26 cellular contexts compared by ENCODE assay signal in genomic region chr10:107687702-107688101, GRCh38.
A peak's percentile ranks its signal among the peaks of the same experiment; 100 is the strongest.
DNase-seq lines count a peak whose midpoint lies in the region; ATAC-seq and TF ChIP-seq lines count a peak whose summit lies in the region.
"Had no signal": no experiment of that assay in that cellular context is flagged by ENCODE, and none has a peak within 500 bp of the region (broad histone marks: within the 10 kb centered on the region; RNA-seq: fewer than 3 reads in every experiment).

No MANE protein-coding gene starts in this region.

- H3K9ac ChIP-seq in mammary epithelial cell (ENCODE audit: insufficient read depth, low read length) = no peak overlapping the region

- H3K4me1 Mint-ChIP-seq in naive thymus-derived CD4-positive, alpha-beta T cell = no peaks in the 10 kb centered on the region
- H3K4me1 Mint-ChIP-seq: activated CD4-positive, alpha-beta T cell treated with anti-CD3 and anti-CD28 coated beads, Interleukin-2, amount 10 ng/mL, durations not matched to agents 24 days and 14 days; activated naive CD4-positive, alpha-beta T cell treated with anti-CD3 and anti-CD28 coated beads, Interleukin-2, amount 50 U/mL, for 24 hours; stimulated activated effector memory CD8-positive, alpha-beta T cell treated with anti-CD3 and anti-CD28 coated beads, Interleukin-12 subunit alpha, Interleukin-12 subunit beta, amount 100 ng/mL, for 72 hours had no signal

- H3K4me3 Mint-ChIP-seq in naive thymus-derived CD4-positive, alpha-beta T cell = no peak overlapping the region
- H3K4me3 Mint-ChIP-seq: activated CD4-positive, alpha-beta T cell treated with anti-CD3 and anti-CD28 coated beads, Interleukin-2, amount 10 ng/mL, durations not matched to agents 24 days and 14 days; activated naive CD4-positive, alpha-beta T cell treated with anti-CD3 and anti-CD28 coated beads, Interleukin-2, amount 50 U/mL, for 24 hours; activated T-helper 1 cell treated with anti-CD3 and anti-CD28 coated beads, Interleukin-12 subunit alpha, Interleukin-12 subunit beta, Interleukin-2, Interleukin-4 antibody, amounts not matched to agents 30 ng/mL and 10 ng/mL and 1 ng/mL, durations not matched to agents 14 hours and 24 hours and 36 hours; CD4-positive, alpha-beta T cell; stimulated activated effector memory CD8-positive, alpha-beta T cell treated with anti-CD3 and anti-CD28 coated beads, Interleukin-12 subunit alpha, Interleukin-12 subunit beta, amount 100 ng/mL, for 72 hours had no signal

- intact Hi-C loops in mammary epithelial cell (cut with micrococcal nuclease) = no loop called here
- intact Hi-C loops in naive thymus-derived CD4-positive, alpha-beta T cell (cut with micrococcal nuclease) = no loop called here

- no peaks in the 10 kb centered on the region for H3K36me3 ChIP-seq in mammary epithelial cell (ENCODE audit: insufficient read depth, low read length)
- no peaks in the 10 kb centered on the region for H3K36me3 ChIP-seq in naive thymus-derived CD4-positive, alpha-beta T cell (ENCODE audit: control insufficient read depth in 2 of 3, insufficient read depth in 3 of 3, low read length in 3 of 3)
- H3K36me3 ChIP-seq: suprapubic skin had no signal

- peak; percentile 51 for ATAC-seq in naive thymus-derived CD4-positive, alpha-beta T cell
- ATAC-seq: HCT116; psoas muscle; stimulated activated effector memory CD8-positive, alpha-beta T cell treated with anti-CD3 and anti-CD28 coated beads, Interleukin-12 subunit alpha, Interleukin-12 subunit beta, amount 100 ng/mL, for 72 hours had no signal

- H3K27ac ChIP-seq in mammary epithelial cell (ENCODE audit: insufficient read depth, low read depth, low read length) = no peak overlapping the region
- H3K27ac ChIP-seq in naive thymus-derived CD4-positive, alpha-beta T cell (ENCODE audit: low read depth, low read length) = no peak overlapping the region
- H3K27ac ChIP-seq: hepatocyte, psoas muscle, skin epidermis, suprapubic skin had no signal

- peaks cover 0 to 28% (median 3%) of the 10 kb centered on the region in 11 donors for H3K9me3 Mint-ChIP-seq in naive thymus-derived CD4-positive, alpha-beta T cell
- H3K9me3 Mint-ChIP-seq: activated CD4-positive, alpha-beta T cell treated with anti-CD3 and anti-CD28 coated beads, Interleukin-2, amount 10 ng/mL, durations not matched to agents 24 days and 14 days had no signal

- no peaks in the 10 kb centered on the region for H3K36me3 Mint-ChIP-seq in naive thymus-derived CD4-positive, alpha-beta T cell
- H3K36me3 Mint-ChIP-seq: activated naive CD4-positive, alpha-beta T cell treated with anti-CD3 and anti-CD28 coated beads, Interleukin-2, amount 50 U/mL, for 24 hours; stimulated activated effector memory CD8-positive, alpha-beta T cell treated with anti-CD3 and anti-CD28 coated beads, Interleukin-12 subunit alpha, Interleukin-12 subunit beta, amount 100 ng/mL, for 72 hours had no signal

- no peak for TF ChIP-seq CTCF in mammary epithelial cell (conservative IDR thresholded peaks at IDR 0.05 in 1 of 2, IDR thresholded peaks at IDR 0.05 in 1 of 2; ENCODE audit: extremely low read depth in 1 of 2, insufficient read depth in 1 of 2, low read depth in 1 of 2, low read length in 2 of 2)

- POLR2A ChIA-PET in naive thymus-derived CD4-positive, alpha-beta T cell (lab: Charles Lee) = no interaction called here

- peak overlapping the region; percentile 30 for H3K4me2 ChIP-seq in mammary epithelial cell (ENCODE audit: insufficient read depth, low read depth, low read length)
- H3K4me2 ChIP-seq: hepatocyte had no signal

- CTCF ChIA-PET in mammary epithelial cell (lab: Charles Lee; ENCODE audit: low non-redundant PET) = no interaction called here
- CTCF ChIA-PET in naive thymus-derived CD4-positive, alpha-beta T cell (lab: Charles Lee) = no interaction called here

- DNase-seq in GM03348 (ENCODE audit: low spot score) (peak; percentile 6), NOMO-1 (lab: John Stamatoyannopoulos, UW; ENCODE audit: unreplicated experiment in 2 of 2) (peak; percentile 68 to 92), mammary epithelial cell (peak; percentile 76), ecto neural progenitor cell (ENCODE audit: low spot score) (no peak), NCI-H2081 (lab: John Stamatoyannopoulos, UW) (no peak), Ammon's horn (ENCODE audit: low spot score) (no peak), NAMALWA (ENCODE audit: low spot score) (no peak)
- no peak for DNase-seq in naive thymus-derived CD4-positive, alpha-beta T cell
- DNase-seq: activated CD4-positive, alpha-beta T cell treated with anti-CD3 and anti-CD28 coated beads, Interleukin-2, amount 10 ng/mL, durations not matched to agents 24 days and 14 days; aorta; CD4-positive, alpha-beta T cell; central memory CD4-positive, alpha-beta T cell; foreskin melanocyte; GF-D8; NCI-H2171 treated with DMSO at 0.1 percent for 48 hours; NCI-H526 treated with DMSO at 0.1 percent for 48 hours; psoas muscle; SHP77; stimulated activated CD4-positive, alpha-beta T cell treated with anti-CD3 and anti-CD28 coated beads, Interleukin-1b, Interleukin-23, amount 100 ng/mL, for 48 hours had no signal

- dilution Hi-C loops in mammary epithelial cell (cut with HindIII; ENCODE audit: low sequenced_read_pairs) = no loop called here

- no peaks in the 10 kb centered on the region for H3K4me1 ChIP-seq in mammary epithelial cell (ENCODE audit: insufficient read depth, low read length)
- H3K4me1 ChIP-seq in naive thymus-derived CD4-positive, alpha-beta T cell (ENCODE audit: control insufficient read depth in 2 of 2, insufficient read depth in 2 of 2, low read length in 2 of 2) = no peaks in the 10 kb centered on the region
- H3K4me1 ChIP-seq: psoas muscle, suprapubic skin had no signal

- no peaks in the 10 kb centered on the region for H4K20me1 ChIP-seq in mammary epithelial cell (ENCODE audit: insufficient read depth, low read length)

- H2AFZ ChIP-seq in mammary epithelial cell (ENCODE audit: low read depth, low read length) = no peak overlapping the region
- H2AFZ ChIP-seq: hepatocyte had no signal

- H3K27ac Mint-ChIP-seq in naive thymus-derived CD4-positive, alpha-beta T cell = no peak overlapping the region
- H3K27ac Mint-ChIP-seq: activated CD4-positive, alpha-beta T cell treated with anti-CD3 and anti-CD28 coated beads, Interleukin-2, amount 10 ng/mL, durations not matched to agents 24 days and 14 days; activated naive CD4-positive, alpha-beta T cell treated with anti-CD3 and anti-CD28 coated beads, Interleukin-2, amount 50 U/mL, for 24 hours; activated T-helper 1 cell treated with anti-CD3 and anti-CD28 coated beads, Interleukin-12 subunit alpha, Interleukin-12 subunit beta, Interleukin-2, Interleukin-4 antibody, amounts not matched to agents 30 ng/mL and 10 ng/mL and 1 ng/mL, durations not matched to agents 14 hours and 24 hours and 36 hours; CD4-positive, alpha-beta T cell; stimulated activated effector memory CD8-positive, alpha-beta T cell treated with anti-CD3 and anti-CD28 coated beads, Interleukin-12 subunit alpha, Interleukin-12 subunit beta, amount 100 ng/mL, for 72 hours had no signal

- no peaks in the 10 kb centered on the region for H3K9me3 ChIP-seq in mammary epithelial cell (replicated peaks; ENCODE audit: insufficient read depth, low read length)
- H3K9me3 ChIP-seq in naive thymus-derived CD4-positive, alpha-beta T cell (ENCODE audit: control insufficient read depth in 2 of 3, low read length in 3 of 3) = no peaks in the 10 kb centered on the region
- H3K9me3 ChIP-seq: psoas muscle, suprapubic skin had no signal

- H3K27me3 Mint-ChIP-seq in naive thymus-derived CD4-positive, alpha-beta T cell = no peaks in the 10 kb centered on the region
- H3K27me3 Mint-ChIP-seq: activated CD4-positive, alpha-beta T cell treated with anti-CD3 and anti-CD28 coated beads, Interleukin-2, amount 10 ng/mL, durations not matched to agents 24 days and 14 days; activated naive CD4-positive, alpha-beta T cell treated with anti-CD3 and anti-CD28 coated beads, Interleukin-2, amount 50 U/mL, for 24 hours; CD4-positive, alpha-beta T cell had no signal

- WGBS in mammary epithelial cell (ENCODE audit: low coverage, missing lambda C conversion rate) = 95% methylated on average over 2 of the region's 2 CpGs

- no peak overlapping the region for H3K4me3 ChIP-seq in mammary epithelial cell (replicated peaks in 1 of 3; ENCODE audit: insufficient read depth in 1 of 3, low read depth in 2 of 3, low read length in 3 of 3)
- no peak overlapping the region for H3K4me3 ChIP-seq in naive thymus-derived CD4-positive, alpha-beta T cell (ENCODE audit: low read length)
- H3K4me3 ChIP-seq: hepatocyte, psoas muscle, skin epidermis, suprapubic skin had no signal

- H3K27me3 ChIP-seq in mammary epithelial cell (ENCODE audit: insufficient read depth, low read length) = no peaks in the 10 kb centered on the region
- H3K27me3 ChIP-seq in naive thymus-derived CD4-positive, alpha-beta T cell (ENCODE audit: control insufficient read depth in 2 of 2, insufficient read depth in 2 of 2, low read length in 2 of 2) = no peaks in the 10 kb centered on the region
- H3K27me3 ChIP-seq: hepatocyte, suprapubic skin had no signal

- no peaks in the 10 kb centered on the region for H3K79me2 ChIP-seq in mammary epithelial cell (ENCODE audit: insufficient read depth, low read length)
- H3K79me2 ChIP-seq: hepatocyte had no signal

- no TSS peak for BruUV-seq in mammary epithelial cell (replicated peaks; lab: Mats Ljungman, UMichigan)

- in situ Hi-C loops in mammary epithelial cell (cut with MboI; ENCODE audit: low sequenced_read_pairs in 2 of 2) = no loop called here

Comparison
In these comparisons a context has a peak if more than half of its experiments do, and no peak if none do; other contexts are left out.
1. DNase-seq: peak in GM03348 (single experiment), NOMO-1 (2 of 2) and mammary epithelial cell (single experiment); none in naive thymus-derived CD4-positive, alpha-beta T cell (0 of 9), ecto neural progenitor cell (single experiment), NCI-H2081 (0 of 2), Ammon's horn (single experiment) and NAMALWA (single experiment).